8 cellular contexts compared by ENCODE assay signal in genomic region chr7:121329460-121330052, GRCh38. TPM values are rescaled to one million over a fixed set of nuclear protein-coding genes. Genes with fewer than 3 reads are reported as not detected.
A peak's percentile ranks its signal among the peaks of the same experiment; 100 is the strongest.
DNase-seq lines count a peak whose midpoint lies in the region; ATAC-seq lines count a peak whose summit lies in the region.

No MANE protein-coding gene starts in this region.

- intact Hi-C loops in activated T-helper 1 cell treated with anti-CD3 and anti-CD28 coated beads, Interleukin-12 subunit alpha, Interleukin-12 subunit beta, Interleukin-2, Interleukin-4 antibody, amounts not matched to agents 30 ng/mL and 10 ng/mL and 1 ng/mL, durations not matched to agents 14 hours and 24 hours and 36 hours (cut with micrococcal nuclease) = loop anchor here (5.0 to 10.0 kb wide), 2 partner anchors 342 to 665 kb away; partner anchors contain the start of gene CPED1

- peak; percentile 73 for DNase-seq in Daoy (ENCODE audit: low read depth)
- DNase-seq in LoVo (ENCODE audit: low spot score) = peak; percentile 72
- no peak for DNase-seq in activated T-helper 1 cell treated with anti-CD3 and anti-CD28 coated beads, Interleukin-12 subunit alpha, Interleukin-12 subunit beta, Interleukin-2, Interleukin-4 antibody, amounts not matched to agents 30 ng/mL and 10 ng/mL and 1 ng/mL, durations not matched to agents 14 hours and 24 hours and 36 hours (ENCODE audit: low spot score)
- peak; percentile 9 to 19 for DNase-seq in stimulated activated CD4-positive, alpha-beta T cell treated with anti-CD3 and anti-CD28 coated beads, Interleukin-2, amount 100 ng/mL, for 48 hours
- DNase-seq in putamen (ENCODE audit: low spot score) = no peak
- DNase-seq in H4 (ENCODE audit: low spot score) = no peak

- H3K27me3 Mint-ChIP-seq in activated T-helper 1 cell treated with anti-CD3 and anti-CD28 coated beads, Interleukin-12 subunit alpha, Interleukin-12 subunit beta, Interleukin-2, Interleukin-4 antibody, amounts not matched to agents 30 ng/mL and 10 ng/mL and 1 ng/mL, durations not matched to agents 14 hours and 24 hours and 36 hours (ENCODE audit: insufficient read depth) = peaks cover 48% of the 10 kb centered on the region

- peak overlapping the region; percentile 58 for H3K4me3 ChIP-seq in iPS-18c (ENCODE audit: insufficient read depth, low read depth, low read length)

- H3K36me3 Mint-ChIP-seq in activated T-helper 1 cell treated with anti-CD3 and anti-CD28 coated beads, Interleukin-12 subunit alpha, Interleukin-12 subunit beta, Interleukin-2, Interleukin-4 antibody, amounts not matched to agents 30 ng/mL and 10 ng/mL and 1 ng/mL, durations not matched to agents 14 hours and 24 hours and 36 hours (ENCODE audit: low read depth) = no peaks in the 10 kb centered on the region

- no peak overlapping the region for H3K27ac Mint-ChIP-seq in activated T-helper 1 cell treated with anti-CD3 and anti-CD28 coated beads, Interleukin-12 subunit alpha, Interleukin-12 subunit beta, Interleukin-2, Interleukin-4 antibody, amounts not matched to agents 30 ng/mL and 10 ng/mL and 1 ng/mL, durations not matched to agents 14 hours and 24 hours and 36 hours

- ATAC-seq in GM19463 (IDR thresholded peaks at IDR 0.05; ENCODE audit: unreplicated experiment) = peak; percentile 65

- H3K4me1 Mint-ChIP-seq in activated T-helper 1 cell treated with anti-CD3 and anti-CD28 coated beads, Interleukin-12 subunit alpha, Interleukin-12 subunit beta, Interleukin-2, Interleukin-4 antibody, amounts not matched to agents 30 ng/mL and 10 ng/mL and 1 ng/mL, durations not matched to agents 14 hours and 24 hours and 36 hours (ENCODE audit: low read depth) = peaks cover 21% of the 10 kb centered on the region

- H3K4me3 Mint-ChIP-seq in activated T-helper 1 cell treated with anti-CD3 and anti-CD28 coated beads, Interleukin-12 subunit alpha, Interleukin-12 subunit beta, Interleukin-2, Interleukin-4 antibody, amounts not matched to agents 30 ng/mL and 10 ng/mL and 1 ng/mL, durations not matched to agents 14 hours and 24 hours and 36 hours = peak overlapping the region; percentile 68

- H3K9me3 ChIP-seq in iPS-18c (ENCODE audit: control insufficient read depth, insufficient read depth, low read length) = no peaks in the 10 kb centered on the region

- no peaks in the 10 kb centered on the region for H3K9me3 Mint-ChIP-seq in activated T-helper 1 cell treated with anti-CD3 and anti-CD28 coated beads, Interleukin-12 subunit alpha, Interleukin-12 subunit beta, Interleukin-2, Interleukin-4 antibody, amounts not matched to agents 30 ng/mL and 10 ng/mL and 1 ng/mL, durations not matched to agents 14 hours and 24 hours and 36 hours

RNA-seq across cellular contexts. Expression of gene WNT16, which starts 0.8 kb away (rescaled TPM):
- 0.11 TPM in 1 of 2 replicates, not detected in the other for total RNA-seq in Daoy (2014; rRNA removed; shearing (Covaris generic))
- total RNA-seq in activated T-helper 1 cell treated with anti-CD3 and anti-CD28 coated beads, Interleukin-12 subunit alpha, Interleukin-12 subunit beta, Interleukin-2, Interleukin-4 antibody, amounts not matched to agents 30 ng/mL and 10 ng/mL and 1 ng/mL, durations not matched to agents 14 hours and 24 hours and 36 hours = not detected in 2 replicates
- total RNA-seq in H4 (2014; rRNA removed; shearing (Covaris generic)) = not detected in 2 replicates

Comparison
In these comparisons a context has a peak if more than half of its experiments do, and no peak if none do; other contexts are left out.
1. DNase-seq: peak in Daoy (single experiment), LoVo (single experiment) and stimulated activated CD4-positive, alpha-beta T cell treated with anti-CD3 and anti-CD28 coated beads, Interleukin-2, amount 100 ng/mL, for 48 hours (2 of 2); none in activated T-helper 1 cell treated with anti-CD3 and anti-CD28 coated beads, Interleukin-12 subunit alpha, Interleukin-12 subunit beta, Interleukin-2, Interleukin-4 antibody, amounts not matched to agents 30 ng/mL and 10 ng/mL and 1 ng/mL, durations not matched to agents 14 hours and 24 hours and 36 hours (single experiment), putamen (single experiment) and H4 (single experiment).